Comparison of ENCODE assay signal across 21 cellular contexts in genomic region chr7:140683657-140684056, GRCh38. TPM values are rescaled to one million over a fixed set of nuclear protein-coding genes. Genes with fewer than 3 reads are reported as not detected.
DNase-seq lines count a peak whose midpoint lies in the region; TF ChIP-seq lines count a peak whose summit lies in the region.
"Had no signal": no experiment of that assay in that cellular context is flagged by ENCODE, and none has a peak within 500 bp of the region (broad histone marks: within the 10 kb centered on the region; RNA-seq: fewer than 3 reads in every experiment).

No MANE protein-coding gene starts in this region.

- H3K27me3 ChIP-seq in WERI-Rb-1 (ENCODE audit: insufficient read depth, low read depth, severe bottlenecking): no peaks in the 10 kb centered on the region
- H3K27me3 ChIP-seq: gastroesophageal sphincter had no signal

- H3K27ac Mint-ChIP-seq in osteocyte (ENCODE audit: unreplicated experiment): no peak overlapping the region
- H3K27ac Mint-ChIP-seq: activated CD4-positive, alpha-beta T cell treated with anti-CD3 and anti-CD28 coated beads, Interleukin-2, amount 10 ng/mL, durations not matched to agents 24 days and 14 days; activated naive CD8-positive, alpha-beta T cell treated with anti-CD3 and anti-CD28 coated beads, Interleukin-2, amount 50 U/mL, for 24 hours; activated T-helper 2 cell treated with anti-CD3 and anti-CD28 coated beads, Interferon-gamma antibody, Interleukin-2, Interleukin-4, amounts not matched to agents 10 μg/mL and 5 μg/mL and 100 μg/mL, durations not matched to agents 14 hours and 24 hours and 36 hours; dendritic cell treated with granulocyte-macrophage colony-stimulating factor and Interleukin-4, amounts not matched to agents 40 ng/mL and 50 ng/mL, for 4 days had no signal

- CTCF ChIA-PET in RWPE1 (lab: Yijun Ruan, JAX): no interaction called here

- DNase-seq in COLO829 (ENCODE audit: low spot score) (peak; percentile 99), WERI-Rb-1 (no peak), globus pallidus (ENCODE audit: low spot score) (peak; percentile 72), osteocyte (ENCODE audit: extremely low spot score, unreplicated experiment) (peak; percentile 46), RWPE1 (ENCODE audit: low spot score) (no peak), SIG-M5 (lab: John Stamatoyannopoulos, UW) (no peak), NOMO-1 treated with dmso at 0.1 percent for 144 hours (lab: John Stamatoyannopoulos, UW; ENCODE audit: unreplicated experiment) (no peak)
- no peak for DNase-seq in NK-92 treated with Interleukin-12 subunit alpha and Interleukin-12 subunit beta, amount 100 ng/mL, for 24 hours (lab: John Stamatoyannopoulos, UW)
- DNase-seq: activated CD4-positive, alpha-beta T cell treated with anti-CD3 and anti-CD28 coated beads, Interleukin-2, amount 10 ng/mL, durations not matched to agents 24 days and 14 days; activated naive CD8-positive, alpha-beta T cell treated with anti-CD3 and anti-CD28 coated beads, Interleukin-2, amount 50 U/mL, for 24 hours; IMR-90; kidney glomerular epithelial cell; NCI-H146; NCI-H2171 treated with DMSO at 0.1 percent for 48 hours; NCI-H526 treated with DMSO at 0.1 percent for 48 hours; Right ventricle myocardium superior had no signal

- TF ChIP-seq CTCF in WERI-Rb-1 (IDR thresholded peaks at IDR 0.05; ENCODE audit: low read depth, low read length) (no peak), osteocyte (IDR thresholded peaks at IDR 0.05) (no peak), RWPE1 (conservative IDR thresholded peaks at IDR 0.05; ENCODE audit: low read depth) (no peak)

- H3K36me3 ChIP-seq in WERI-Rb-1: peaks cover 47% of the 10 kb centered on the region

- H3K4me1 Mint-ChIP-seq in osteocyte (ENCODE audit: unreplicated experiment): peaks cover 5% of the 10 kb centered on the region
- H3K4me1 Mint-ChIP-seq: activated CD4-positive, alpha-beta T cell treated with anti-CD3 and anti-CD28 coated beads, Interleukin-2, amount 10 ng/mL, durations not matched to agents 24 days and 14 days; activated naive CD8-positive, alpha-beta T cell treated with anti-CD3 and anti-CD28 coated beads, Interleukin-2, amount 50 U/mL, for 24 hours had no signal

- no peaks in the 10 kb centered on the region for H3K9me3 Mint-ChIP-seq in osteocyte (ENCODE audit: unreplicated experiment)
- H3K9me3 Mint-ChIP-seq: activated CD4-positive, alpha-beta T cell treated with anti-CD3 and anti-CD28 coated beads, Interleukin-2, amount 10 ng/mL, durations not matched to agents 24 days and 14 days; activated naive CD8-positive, alpha-beta T cell treated with anti-CD3 and anti-CD28 coated beads, Interleukin-2, amount 50 U/mL, for 24 hours; activated T-helper 2 cell treated with anti-CD3 and anti-CD28 coated beads, Interferon-gamma antibody, Interleukin-2, Interleukin-4, amounts not matched to agents 10 μg/mL and 5 μg/mL and 100 μg/mL, durations not matched to agents 14 hours and 24 hours and 36 hours; dendritic cell treated with granulocyte-macrophage colony-stimulating factor and Interleukin-4, amounts not matched to agents 40 ng/mL and 50 ng/mL, for 4 days had no signal

- H3K9me3 ChIP-seq in WERI-Rb-1 (ENCODE audit: severe bottlenecking): no peaks in the 10 kb centered on the region
- H3K9me3 ChIP-seq: gastroesophageal sphincter, thoracic aorta had no signal

- H3K4me3 Mint-ChIP-seq in osteocyte (ENCODE audit: unreplicated experiment): no peak overlapping the region
- H3K4me3 Mint-ChIP-seq: activated CD4-positive, alpha-beta T cell treated with anti-CD3 and anti-CD28 coated beads, Interleukin-2, amount 10 ng/mL, durations not matched to agents 24 days and 14 days; activated naive CD8-positive, alpha-beta T cell treated with anti-CD3 and anti-CD28 coated beads, Interleukin-2, amount 50 U/mL, for 24 hours; dendritic cell treated with granulocyte-macrophage colony-stimulating factor and Interleukin-4, amounts not matched to agents 40 ng/mL and 50 ng/mL, for 4 days had no signal

- H3K4me3 ChIP-seq in WERI-Rb-1 (ENCODE audit: low read depth, low read length): no peak overlapping the region
- H3K4me3 ChIP-seq: gastroesophageal sphincter, thoracic aorta had no signal

- H3K27ac ChIP-seq in WERI-Rb-1 (peak overlapping the region; percentile 40), RWPE1 (no peak overlapping the region)
- H3K27ac ChIP-seq: C4-2B, gastroesophageal sphincter, thoracic aorta had no signal

- POLR2A ChIA-PET in RWPE1 (lab: Yijun Ruan, JAX; ENCODE audit: low non-redundant PET): no interaction called here

- H3K36me3 Mint-ChIP-seq in osteocyte (ENCODE audit: unreplicated experiment): peaks cover 29% of the 10 kb centered on the region

- no peaks in the 10 kb centered on the region for H3K27me3 Mint-ChIP-seq in osteocyte (ENCODE audit: unreplicated experiment)
- H3K27me3 Mint-ChIP-seq: activated CD4-positive, alpha-beta T cell treated with anti-CD3 and anti-CD28 coated beads, Interleukin-2, amount 10 ng/mL, durations not matched to agents 24 days and 14 days; activated naive CD8-positive, alpha-beta T cell treated with anti-CD3 and anti-CD28 coated beads, Interleukin-2, amount 50 U/mL, for 24 hours; dendritic cell treated with granulocyte-macrophage colony-stimulating factor and Interleukin-4, amounts not matched to agents 40 ng/mL and 50 ng/mL, for 4 days had no signal

RNA-seq across cellular contexts. Expression of gene ADCK2, which starts 10.9 kb away (rescaled TPM):
- 25.7 and 26.1 TPM in 2 replicates for total RNA-seq in osteocyte

RNA-seq across cellular contexts. Expression of gene NDUFB2, which starts 12.9 kb away (rescaled TPM):
- total RNA-seq in osteocyte: 177 and 184 TPM in 2 replicates

RNA-seq across cellular contexts. Expression of gene DENND2A, which starts 43.0 kb away (rescaled TPM):
- 53.3 and 56.6 TPM in 2 replicates for total RNA-seq in osteocyte
- total RNA-seq: activated CD4-positive, alpha-beta T cell treated with anti-CD3 and anti-CD28 coated beads, Interleukin-2, amount 10 ng/mL, durations not matched to agents 24 days and 14 days; activated T-helper 2 cell treated with anti-CD3 and anti-CD28 coated beads, Interferon-gamma antibody, Interleukin-2, Interleukin-4, amounts not matched to agents 10 μg/mL and 5 μg/mL and 100 μg/mL, durations not matched to agents 14 hours and 24 hours and 36 hours had no signal

Comparison
In these comparisons a context has a peak if more than half of its experiments do, and no peak if none do; other contexts are left out.
1. DNase-seq: peak in COLO829 (single experiment), globus pallidus (single experiment) and osteocyte (single experiment); none in WERI-Rb-1 (single experiment), RWPE1 (single experiment), SIG-M5 (single experiment), NOMO-1 treated with dmso at 0.1 percent for 144 hours (single experiment) and NK-92 treated with Interleukin-12 subunit alpha and Interleukin-12 subunit beta, amount 100 ng/mL, for 24 hours (single experiment).